Comparison of ENCODE assay signal across 23 cellular contexts in the genomic region with DNA sequence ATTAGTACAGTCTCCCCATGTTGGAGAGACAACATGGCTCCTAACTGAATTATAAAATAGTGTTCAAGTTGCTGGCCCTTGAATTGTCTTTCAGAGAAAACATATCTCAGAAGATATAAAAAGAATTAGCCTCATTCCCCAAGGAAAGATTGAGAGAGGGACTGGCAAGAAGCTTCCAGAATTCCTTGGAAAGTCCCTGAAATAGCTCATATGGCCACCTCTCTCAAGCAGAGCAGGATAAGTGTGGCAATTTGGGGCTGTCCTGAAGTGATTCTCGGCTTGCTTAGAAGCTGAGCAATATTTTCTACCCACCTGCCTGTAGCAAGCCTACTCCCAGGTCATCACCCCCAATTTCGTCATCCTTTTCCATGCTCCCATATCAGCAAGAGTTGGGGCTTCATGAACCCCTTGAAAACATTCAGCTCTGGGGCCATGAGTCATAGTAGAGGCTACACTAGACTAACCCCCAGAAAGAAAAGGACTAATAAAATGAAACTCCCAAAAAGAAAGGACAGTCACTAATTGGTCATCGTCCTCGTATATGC.
"Had no signal": no experiment of that assay in that cellular context is flagged by ENCODE, and none has a peak within 500 bp of the region (broad histone marks: within the 10 kb centered on the region; RNA-seq: fewer than 3 reads in every experiment).

No MANE protein-coding gene starts in this region.

- H3K4me2 ChIP-seq: smooth muscle cell had no signal

- H3K27me3 ChIP-seq: brain microvascular endothelial cell, neutrophil had no signal

- H3K9me3 ChIP-seq: neutrophil had no signal

- H3K4me3 Mint-ChIP-seq: activated CD4-positive, alpha-beta T cell treated with anti-CD3 and anti-CD28 coated beads, Interleukin-2, amount 10 ng/mL, durations not matched to agents 24 days and 14 days; activated CD8-positive, alpha-beta T cell treated with anti-CD3 and anti-CD28 coated beads, Interleukin-2, amount 10 ng/mL, durations not matched to agents 7 days and 5 days; activated naive CD8-positive, alpha-beta T cell; dendritic cell treated with granulocyte-macrophage colony-stimulating factor and Interleukin-4, amounts not matched to agents 40 ng/mL and 50 ng/mL, for 4 days; memory B cell; natural killer cell; T-helper 2 cell treated with Interferon-gamma antibody and Interleukin-4, amounts not matched to agents 5 μg/mL and 100 μg/mL, for 36 hours had no signal

- H3K36me3 ChIP-seq: brain microvascular endothelial cell, neutrophil had no signal

- H3K4me1 Mint-ChIP-seq: activated CD4-positive, alpha-beta T cell treated with anti-CD3 and anti-CD28 coated beads, Interleukin-2, amount 10 ng/mL, durations not matched to agents 24 days and 14 days; natural killer cell had no signal

- H3K4me3 ChIP-seq: smooth muscle cell had no signal

- H3K27ac ChIP-seq: brain microvascular endothelial cell, neutrophil had no signal

- ATAC-seq: activated CD8-positive, alpha-beta T cell treated with anti-CD3 and anti-CD28 coated beads, Interleukin-2, amount 10 ng/mL, durations not matched to agents 7 days and 5 days; left colon; natural killer cell had no signal

- H3K27me3 Mint-ChIP-seq: activated CD4-positive, alpha-beta T cell treated with anti-CD3 and anti-CD28 coated beads, Interleukin-2, amount 10 ng/mL, durations not matched to agents 24 days and 14 days; activated naive CD8-positive, alpha-beta T cell; memory B cell had no signal

- DNase-seq: activated CD4-positive, alpha-beta T cell treated with anti-CD3 and anti-CD28 coated beads, Interleukin-2, amount 10 ng/mL, durations not matched to agents 24 days and 14 days; activated CD4-positive, CD25-positive, alpha-beta regulatory T cell; activated CD8-positive, alpha-beta memory T cell treated with anti-CD3 and anti-CD28 coated beads, Interleukin-2, amount 50 U/mL, for 4 hours; activated CD8-positive, alpha-beta T cell treated with anti-CD3 and anti-CD28 coated beads, Interleukin-2, amount 10 ng/mL, durations not matched to agents 7 days and 5 days; activated gamma-delta T cell; activated T-cell treated with anti-CD3 and anti-CD28 coated beads, Interleukin-2, amount 50 U/mL, for 48 hours; amygdala; brain microvascular endothelial cell; cerebellar nuclear complex; effector memory CD4-positive, alpha-beta T cell; left colon; natural killer cell; posterior cingulate gyrus; right cardiac atrium; stimulated activated CD4-positive, alpha-beta T cell treated with anti-CD3 and anti-CD28 coated beads, Interleukin-4, amount 100 ng/mL, for 4 hours; stimulated activated CD8-positive, alpha-beta memory T cell treated with anti-CD3 and anti-CD28 coated beads, Interleukin-4, amount 100 ng/mL, for 48 hours; stimulated activated naive CD4-positive, alpha-beta T cell treated with Interleukin-2 at 50 U/mL for 16 hours had no signal

- H3K27ac Mint-ChIP-seq: activated CD4-positive, alpha-beta T cell treated with anti-CD3 and anti-CD28 coated beads, Interleukin-2, amount 10 ng/mL, durations not matched to agents 24 days and 14 days; activated CD8-positive, alpha-beta T cell treated with anti-CD3 and anti-CD28 coated beads, Interleukin-2, amount 10 ng/mL, durations not matched to agents 7 days and 5 days; activated naive CD8-positive, alpha-beta T cell; dendritic cell treated with granulocyte-macrophage colony-stimulating factor and Interleukin-4, amounts not matched to agents 40 ng/mL and 50 ng/mL, for 4 days; memory B cell; natural killer cell; T-helper 2 cell treated with Interferon-gamma antibody and Interleukin-4, amounts not matched to agents 5 μg/mL and 100 μg/mL, for 36 hours had no signal

- H3K9me3 Mint-ChIP-seq: activated CD4-positive, alpha-beta T cell treated with anti-CD3 and anti-CD28 coated beads, Interleukin-2, amount 10 ng/mL, durations not matched to agents 24 days and 14 days; dendritic cell treated with granulocyte-macrophage colony-stimulating factor and Interleukin-4, amounts not matched to agents 40 ng/mL and 50 ng/mL, for 4 days; memory B cell; T-helper 2 cell treated with Interferon-gamma antibody and Interleukin-4, amounts not matched to agents 5 μg/mL and 100 μg/mL, for 36 hours had no signal

- H3K36me3 Mint-ChIP-seq: activated naive CD8-positive, alpha-beta T cell; memory B cell; natural killer cell had no signal
